Comparison of ENCODE assay signal across 27 cellular contexts in the genomic region with DNA sequence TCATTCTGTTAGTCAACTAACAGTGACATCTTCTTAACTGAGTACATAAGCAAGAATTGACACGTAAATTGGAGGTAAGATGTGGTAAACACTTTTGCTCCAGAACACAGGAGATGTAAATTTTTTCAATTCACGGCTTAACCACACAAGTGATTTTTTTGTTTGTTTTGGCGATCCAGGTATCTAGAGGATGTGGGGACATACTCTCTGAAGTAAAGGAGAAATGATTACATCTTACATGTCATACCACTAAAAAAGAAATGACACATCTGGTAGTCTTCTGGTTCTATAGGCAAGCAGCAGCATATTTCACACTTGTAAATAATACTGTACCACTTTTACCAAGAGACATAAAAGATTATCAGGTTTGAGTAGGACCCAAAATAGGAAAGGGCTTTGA.
"Had no signal": no experiment of that assay in that cellular context is flagged by ENCODE, and none has a peak within 500 bp of the region (broad histone marks: within the 10 kb centered on the region; RNA-seq: fewer than 3 reads in every experiment).

No MANE protein-coding gene starts in this region.

- DNase-seq: colonic mucosa; cortex of kidney; effector CD8-positive, alpha-beta T cell; effector memory CD8-positive, alpha-beta T cell; endodermal cell; erythroblast; esophagus squamous epithelium; foreskin fibroblast; foreskin melanocyte; gastrocnemius medialis; glutamatergic neuron; head of caudate nucleus; heart right ventricle; hippocampal formation; left cardiac atrium; left lung; left ventricle myocardium superior; lower lobe of right lung; mesendoderm; midbrain had no signal

- H3K36me3 Mint-ChIP-seq: memory B cell had no signal

- H3K9me3 ChIP-seq: colonic mucosa, esophagus squamous epithelium, gastrocnemius medialis, left lung, lower lobe of right lung had no signal

- H3K4me3 ChIP-seq: colonic mucosa, esophagus squamous epithelium, gastrocnemius medialis, heart right ventricle, left lung, lower lobe of right lung had no signal

- H3K27ac ChIP-seq: colonic mucosa, epithelial cell of prostate, esophagus squamous epithelium, gastrocnemius medialis, heart right ventricle, left lung, lower lobe of right lung had no signal

- H3K4me1 ChIP-seq: colonic mucosa, esophagus squamous epithelium, gastrocnemius medialis, heart right ventricle, left lung, lower lobe of right lung had no signal

- H3K4me3 Mint-ChIP-seq: dendritic cell treated with granulocyte-macrophage colony-stimulating factor and Interleukin-4, amounts not matched to agents 40 ng/mL and 50 ng/mL, for 4 days; effector memory CD8-positive, alpha-beta T cell; endodermal cell; memory B cell had no signal

- H3K27me3 ChIP-seq: colonic mucosa, esophagus squamous epithelium, gastrocnemius medialis, heart right ventricle, left lung had no signal

- ATAC-seq: effector memory CD8-positive, alpha-beta T cell; esophagus mucosa; gastrocnemius medialis; heart right ventricle; left cardiac atrium; left lung; left ventricle myocardium superior; lower lobe of right lung had no signal

- H3K27me3 Mint-ChIP-seq: dendritic cell treated with granulocyte-macrophage colony-stimulating factor and Interleukin-4, amounts not matched to agents 40 ng/mL and 50 ng/mL, for 4 days; effector memory CD8-positive, alpha-beta T cell had no signal

- H3K9me3 Mint-ChIP-seq: endodermal cell, memory B cell had no signal

- H3K36me3 ChIP-seq: colonic mucosa, esophagus squamous epithelium, gastrocnemius medialis, heart right ventricle, left lung, lower lobe of right lung had no signal

- H3K27ac Mint-ChIP-seq: dendritic cell treated with granulocyte-macrophage colony-stimulating factor and Interleukin-4, amounts not matched to agents 40 ng/mL and 50 ng/mL, for 4 days; effector memory CD8-positive, alpha-beta T cell; endodermal cell; memory B cell had no signal

- FAIRE-seq: endometrium, islet of Langerhans, keratinocyte had no signal

- H3K4me1 Mint-ChIP-seq: endodermal cell, memory B cell had no signal
